ENCODE assay signal across 10 cellular contexts in the genomic region with DNA sequence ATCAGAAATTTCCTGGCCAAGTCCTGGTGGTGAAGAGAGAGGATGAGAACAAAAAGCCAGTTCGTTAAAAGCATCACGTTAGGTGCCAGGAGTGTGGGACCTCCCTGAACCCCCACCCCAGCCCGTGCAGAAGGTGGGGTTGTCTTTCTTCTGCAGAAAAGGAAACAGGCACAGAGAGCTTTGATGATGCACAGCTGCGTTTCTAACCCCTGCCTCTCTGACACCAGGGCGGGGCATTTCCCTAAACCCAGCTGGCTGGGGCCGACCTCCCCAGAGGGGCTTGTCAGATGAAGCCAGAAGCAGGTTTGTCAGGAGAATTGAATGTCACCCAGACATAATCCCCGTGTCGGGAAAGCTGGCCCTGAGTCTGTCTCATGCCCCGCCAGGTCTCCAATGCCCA.
DNase-seq lines count a peak whose midpoint lies in the region; ATAC-seq and TF ChIP-seq lines count a peak whose summit lies in the region.
"Had no signal": no experiment of that assay in that cellular context is flagged by ENCODE, and none has a peak within 500 bp of the region (broad histone marks: within the 10 kb centered on the region; RNA-seq: fewer than 3 reads in every experiment).

No MANE protein-coding gene starts in this region.

- H3K9me3 ChIP-seq in SU-DHL-6 (ENCODE audit: insufficient read depth, low read length): no peaks in the 10 kb centered on the region
- H3K9me3 ChIP-seq: A549, left ventricle myocardium inferior had no signal

- H3K9me3 Mint-ChIP-seq in activated naive CD8-positive, alpha-beta T cell treated with anti-CD3 and anti-CD28 coated beads, Interleukin-2, amount 50 U/mL, for 24 hours: no peaks in the 10 kb centered on the region
- H3K9me3 Mint-ChIP-seq in stimulated activated naive CD8-positive, alpha-beta T cell treated with anti-CD3 and anti-CD28 coated beads, Interleukin-15, Interleukin-2, amounts not matched to agents 100 ng/mL and 50 ng/mL, for 24 hours: no peaks in the 10 kb centered on the region

- TF ChIP-seq CTCF in SU-DHL-6 (IDR thresholded peaks at IDR 0.05; ENCODE audit: insufficient read depth, low read length, poor library complexity, severe bottlenecking): no peak

- H3K36me3 Mint-ChIP-seq in activated naive CD8-positive, alpha-beta T cell treated with anti-CD3 and anti-CD28 coated beads, Interleukin-2, amount 50 U/mL, for 24 hours (ENCODE audit: low read depth): no peaks in the 10 kb centered on the region
- H3K36me3 Mint-ChIP-seq in stimulated activated naive CD8-positive, alpha-beta T cell treated with anti-CD3 and anti-CD28 coated beads, Interleukin-15, Interleukin-2, amounts not matched to agents 100 ng/mL and 50 ng/mL, for 24 hours (ENCODE audit: low read depth): no peaks in the 10 kb centered on the region

- H3K4me2 ChIP-seq in SU-DHL-6 (ENCODE audit: low read depth, low read length, poor library complexity, severe bottlenecking): peak overlapping the region; percentile 55
- H3K4me2 ChIP-seq: A549 had no signal

- no peaks in the 10 kb centered on the region for H3K27me3 ChIP-seq in SU-DHL-6 (ENCODE audit: low read length)

- H2AFZ ChIP-seq in SU-DHL-6 (ENCODE audit: low read depth, low read length, severe bottlenecking): no peak overlapping the region

- peak overlapping the region; percentile 69 for H3K4me3 Mint-ChIP-seq in activated naive CD8-positive, alpha-beta T cell treated with anti-CD3 and anti-CD28 coated beads, Interleukin-2, amount 50 U/mL, for 24 hours
- H3K4me3 Mint-ChIP-seq in stimulated activated naive CD8-positive, alpha-beta T cell treated with anti-CD3 and anti-CD28 coated beads, Interleukin-15, Interleukin-2, amounts not matched to agents 100 ng/mL and 50 ng/mL, for 24 hours: peak overlapping the region; percentile 68

- peaks cover 88% of the 10 kb centered on the region for H3K4me1 Mint-ChIP-seq in activated naive CD8-positive, alpha-beta T cell treated with anti-CD3 and anti-CD28 coated beads, Interleukin-2, amount 50 U/mL, for 24 hours
- H3K4me1 Mint-ChIP-seq in stimulated activated naive CD8-positive, alpha-beta T cell treated with anti-CD3 and anti-CD28 coated beads, Interleukin-15, Interleukin-2, amounts not matched to agents 100 ng/mL and 50 ng/mL, for 24 hours (ENCODE audit: low read depth): peaks cover 86% of the 10 kb centered on the region

- H3K4me3 ChIP-seq in SU-DHL-6 (ENCODE audit: insufficient read depth, low read length, poor library complexity, severe bottlenecking): no peak overlapping the region
- H3K4me3 ChIP-seq: A549, left ventricle myocardium inferior had no signal

- peak overlapping the region; percentile 70 for H3K27ac ChIP-seq in SU-DHL-6 (ENCODE audit: low read depth, low read length)
- H3K27ac ChIP-seq: A549, left ventricle myocardium inferior had no signal

- no peaks in the 10 kb centered on the region for H3K36me3 ChIP-seq in SU-DHL-6 (ENCODE audit: low read length)
- H3K36me3 ChIP-seq: left ventricle myocardium inferior had no signal

- peak; percentile 53 to 66 for ATAC-seq in activated CD4-positive, CD25-positive, alpha-beta regulatory T cell treated with anti-CD3 and anti-CD28 coated beads, Interleukin-2, amount 50 U/mL, for 24 hours
- peak; percentile 17 for ATAC-seq in activated naive CD8-positive, alpha-beta T cell treated with anti-CD3 and anti-CD28 coated beads, Interleukin-2, amount 50 U/mL, for 24 hours
- ATAC-seq: A549 had no signal

- H3K27ac Mint-ChIP-seq in activated naive CD8-positive, alpha-beta T cell treated with anti-CD3 and anti-CD28 coated beads, Interleukin-2, amount 50 U/mL, for 24 hours: peak overlapping the region; percentile 87
- peak overlapping the region; percentile 81 for H3K27ac Mint-ChIP-seq in stimulated activated naive CD8-positive, alpha-beta T cell treated with anti-CD3 and anti-CD28 coated beads, Interleukin-15, Interleukin-2, amounts not matched to agents 100 ng/mL and 50 ng/mL, for 24 hours

- 0 out of 2 replicates have a peak, but pooled peaks cover 4% of the 10 kb centered on the region for H3F3A ChIP-seq in SU-DHL-6 (ENCODE audit: insufficient read depth)

- no peaks in the 10 kb centered on the region for H3K9me2 ChIP-seq in SU-DHL-6 (replicated peaks; ENCODE audit: insufficient read depth, low read length)

- no peaks in the 10 kb centered on the region for H3K79me2 ChIP-seq in SU-DHL-6 (ENCODE audit: insufficient read depth, low read length)

- no peaks in the 10 kb centered on the region for H3K27me3 Mint-ChIP-seq in activated naive CD8-positive, alpha-beta T cell treated with anti-CD3 and anti-CD28 coated beads, Interleukin-2, amount 50 U/mL, for 24 hours
- no peaks in the 10 kb centered on the region for H3K27me3 Mint-ChIP-seq in stimulated activated naive CD8-positive, alpha-beta T cell treated with anti-CD3 and anti-CD28 coated beads, Interleukin-15, Interleukin-2, amounts not matched to agents 100 ng/mL and 50 ng/mL, for 24 hours

- no peaks in the 10 kb centered on the region for H4K20me1 ChIP-seq in SU-DHL-6 (ENCODE audit: low read depth, low read length)

- no peak for DNase-seq in activated CD4-positive, CD25-positive, alpha-beta regulatory T cell treated with anti-CD3 and anti-CD28 coated beads, Interleukin-2, amount 50 U/mL, for 72 hours
- DNase-seq in activated naive CD8-positive, alpha-beta T cell treated with anti-CD3 and anti-CD28 coated beads, Interleukin-2, amount 50 U/mL, for 24 hours: peak; percentile 56
- DNase-seq in NCI-H524 treated with DMSO at 0.1 percent for 48 hours (lab: John Stamatoyannopoulos, UW) (no peak), HuH-7.5 (ENCODE audit: low spot score) (no peak), SW480 (ENCODE audit: low spot score) (no peak)
- DNase-seq: left ventricle myocardium inferior had no signal

- H3K9ac ChIP-seq in SU-DHL-6 (ENCODE audit: low read length): peak overlapping the region; percentile 25; the same call in 1 of the 2 replicates
